In the genomic region with DNA sequence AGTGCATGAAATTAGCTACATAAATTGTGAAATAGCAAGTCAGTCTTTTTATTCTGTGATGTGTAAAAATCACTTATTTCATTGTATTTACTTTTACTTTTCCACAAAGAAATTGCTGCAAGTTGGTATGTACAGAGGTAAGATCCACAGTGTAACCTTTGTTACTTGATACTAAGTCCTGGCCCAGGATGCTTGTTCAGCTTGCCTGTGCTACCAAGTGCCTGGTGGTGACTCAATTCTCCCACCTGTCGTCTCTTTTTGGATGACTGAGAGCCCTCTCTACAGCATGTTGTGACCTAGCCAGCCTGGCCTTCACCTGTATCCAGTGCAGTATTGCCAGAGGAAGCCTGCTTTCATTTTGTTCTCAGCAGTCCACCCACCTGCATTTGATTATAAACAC, we compare ENCODE assay signal across 20 cellular contexts. TPM values are rescaled to one million over a fixed set of nuclear protein-coding genes. Genes with fewer than 3 reads are reported as not detected.
DNase-seq lines count a peak whose midpoint lies in the region; FAIRE-seq and TF ChIP-seq lines count a peak whose summit lies in the region.
"Had no signal": no experiment of that assay in that cellular context is flagged by ENCODE, and none has a peak within 500 bp of the region (broad histone marks: within the 10 kb centered on the region; RNA-seq: fewer than 3 reads in every experiment).

No MANE protein-coding gene starts in this region.

- DNase-seq in DMS153 (lab: John Stamatoyannopoulos, UW): peak; percentile 83
- DNase-seq in DMS53 (lab: John Stamatoyannopoulos, UW): peak; percentile 92
- peak; percentile 77 for DNase-seq in NCI-H2171 treated with DMSO at 0.1 percent for 48 hours (lab: John Stamatoyannopoulos, UW)
- DNase-seq in bronchial epithelial cell (ENCODE audit: low read depth): no peak
- no peak for DNase-seq in substantia nigra (lab: John Stamatoyannopoulos, UW)
- DNase-seq in GM13977 (ENCODE audit: low spot score): no peak
- DNase-seq in NCI-H1694 treated with DMSO at 0.1 percent for 48 hours (lab: John Stamatoyannopoulos, UW): no peak
- DNase-seq: activated CD4-positive, alpha-beta T cell treated with anti-CD3 and anti-CD28 coated beads, Interleukin-2, amount 10 ng/mL, durations not matched to agents 7 days and 5 days; activated effector memory CD4-positive, alpha-beta T cell treated with anti-CD3 and anti-CD28 coated beads, Interleukin-2, amount 50 U/mL, for 16 hours; CD4-positive, alpha-beta T cell; colonic mucosa; Karpas-422; kidney; NK-92 treated with Interleukin-12 subunit alpha and Interleukin-12 subunit beta, amount 100 ng/mL, for 24 hours; SJCRH30; stimulated activated naive CD4-positive, alpha-beta T cell treated with Interleukin-2 at 50 U/mL for 16 hours had no signal

- no peaks in the 10 kb centered on the region for H3K27me3 ChIP-seq in bronchial epithelial cell (ENCODE audit: control insufficient read depth, insufficient read depth, low read length)
- H3K27me3 ChIP-seq: colonic mucosa, SJCRH30, tibial nerve had no signal

- no peak overlapping the region for H3K4me3 ChIP-seq in bronchial epithelial cell (ENCODE audit: low read depth, low read length)
- H3K4me3 ChIP-seq: colonic mucosa, prostate gland, SJCRH30, tibial nerve had no signal

- no peak overlapping the region for H3K27ac ChIP-seq in substantia nigra (ENCODE audit: low read depth, low read length, poor library complexity, severe bottlenecking)
- H3K27ac ChIP-seq: colonic mucosa, prostate gland, SJCRH30, tibial nerve had no signal

- in situ Hi-C loops in GM13977 (cut with MboI; ENCODE audit: low pct_unique_long_range_greater_than_20kb, low sequenced_read_pairs, unreplicated experiment): no loop called here

- TF ChIP-seq CTCF in bronchial epithelial cell (IDR thresholded peaks at IDR 0.05; ENCODE audit: insufficient read depth, low read length, severe bottlenecking) (no peak), GM13977 (IDR thresholded peaks at IDR 0.05; ENCODE audit: extremely low read depth, insufficient read depth, missing control alignments) (no peak)

- FAIRE-seq in bronchial epithelial cell (lab: Jason Lieb, UNC): peak; percentile 36
- FAIRE-seq: endometrium, GM12892, kidney had no signal

- H3K36me3 ChIP-seq in bronchial epithelial cell (ENCODE audit: control insufficient read depth, insufficient read depth, low read length): no peaks in the 10 kb centered on the region
- H3K36me3 ChIP-seq: colonic mucosa, prostate gland, SJCRH30, tibial nerve had no signal

RNA-seq across cellular contexts. Expression of a gene that starts 54.9 kb away (rescaled TPM):
- 6.1 and 9.5 TPM in 2 replicates for total RNA-seq in bronchial epithelial cell

Comparison
In these comparisons a context has a peak if more than half of its experiments do, and no peak if none do; other contexts are left out.
1. DNase-seq: peak in DMS153 (single experiment), DMS53 (single experiment) and NCI-H2171 treated with DMSO at 0.1 percent for 48 hours (single experiment); none in bronchial epithelial cell (single experiment), substantia nigra (0 of 49), GM13977 (single experiment) and NCI-H1694 treated with DMSO at 0.1 percent for 48 hours (single experiment).